ENCODE assay signal across 1 cellular context in the genomic region with DNA sequence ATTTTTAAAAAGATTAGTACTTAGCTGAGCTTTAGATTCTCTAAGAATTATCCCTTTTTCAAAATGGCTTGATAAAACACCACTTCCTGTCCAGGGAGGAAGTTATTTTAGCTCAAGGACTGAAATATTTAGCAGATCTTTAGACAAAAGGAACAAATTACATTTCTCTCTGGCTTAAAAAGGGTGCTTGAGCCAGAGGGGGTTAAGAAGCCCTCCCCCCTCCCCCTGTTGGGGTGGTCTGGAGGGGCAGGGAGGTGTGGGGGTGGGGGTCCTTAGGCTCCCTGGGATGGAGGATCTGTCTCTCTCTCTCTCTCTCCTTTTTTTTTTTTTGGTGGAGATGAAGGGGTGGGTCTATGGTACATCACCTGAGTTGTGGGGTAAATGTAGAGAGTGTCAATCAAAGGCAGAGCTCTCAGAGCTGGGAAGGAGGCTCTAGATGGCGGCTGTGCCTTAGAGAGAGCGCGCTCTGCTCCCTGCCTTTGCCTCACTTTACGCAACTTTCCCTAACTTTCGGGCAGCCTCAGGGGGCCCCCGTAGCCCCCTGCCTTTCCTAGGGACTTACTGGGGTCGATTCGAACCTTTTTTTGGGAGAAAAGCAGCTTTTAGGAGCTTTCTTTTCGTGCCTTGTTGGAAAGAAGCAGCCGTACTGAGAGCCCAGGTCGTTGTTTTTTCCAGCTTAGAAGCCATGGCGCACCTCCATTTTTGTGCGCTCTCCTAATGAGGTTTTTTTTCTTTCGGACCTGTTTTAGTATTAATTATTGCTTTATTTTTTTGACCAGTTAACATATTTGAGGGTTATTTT.
TF ChIP-seq lines count a peak whose summit lies in the region.

Gene CHD2 (plus strand): TSS at position 415 of the 802 bp plus-strand sequence. CDS start 914 bp downstream, outside the sequence.

TF ChIP-seq in HepG2, 621 proteins besides CTCF, POLR2A, EP300 and RAD21 (continued from another document and continues in another):
- TF ChIP-seq DDIT3 (CRISPR knock-in tag; IDR thresholded peaks at IDR 0.05) (no peak), ZNF678 (CRISPR knock-in tag; IDR thresholded peaks at IDR 0.05) (no peak), FOXO1 (CRISPR knock-in tag; IDR thresholded peaks at IDR 0.05) (no peak), GRHL1 (CRISPR knock-in tag; conservative IDR thresholded peaks at IDR 0.05) (no peak), DR1 (CRISPR knock-in tag; IDR thresholded peaks at IDR 0.05) (no peak), SNRNP70 (IDR thresholded peaks at IDR 0.05; ENCODE audit: low read depth, low read length) (no peak), NR2C2 (CRISPR knock-in tag; IDR thresholded peaks at IDR 0.05; ENCODE audit: borderline replicate concordance) (no peak), ONECUT2 (CRISPR knock-in tag; IDR thresholded peaks at IDR 0.05) (no peak), ZNF629 (CRISPR knock-in tag; conservative IDR thresholded peaks at IDR 0.05) (no peak), CREB1 (IDR thresholded peaks at IDR 0.05) (no peak), CREB1 (CRISPR knock-in tag; IDR thresholded peaks at IDR 0.05) (no peak; the same call in 1 of the 2 replicates), SNAPC4 (CRISPR knock-in tag; IDR thresholded peaks at IDR 0.05) (no peak), MAF1 (CRISPR knock-in tag; IDR thresholded peaks at IDR 0.05; ENCODE audit: borderline replicate concordance) (no peak), ZBTB46 (CRISPR knock-in tag; IDR thresholded peaks at IDR 0.05; ENCODE audit: borderline replicate concordance) (no peak), ATF3 (CRISPR knock-in tag; IDR thresholded peaks at IDR 0.05) (no peak), SALL2 (CRISPR knock-in tag; IDR thresholded peaks at IDR 0.05) (no peak), NFE2L2 (IDR thresholded peaks at IDR 0.05; ENCODE audit: low read length) (no peak), DBP (CRISPR knock-in tag; IDR thresholded peaks at IDR 0.05; ENCODE audit: not compliant biosample characterization) (no peak), LCORL (IDR thresholded peaks at IDR 0.05) (no peak), LCORL (CRISPR knock-in tag; IDR thresholded peaks at IDR 0.05) (peak; percentile 48; the same call in 1 of the 2 replicates), ZNF256 (CRISPR knock-in tag; conservative IDR thresholded peaks at IDR 0.05) (no peak), ZNF180 (CRISPR knock-in tag; IDR thresholded peaks at IDR 0.05; ENCODE audit: borderline replicate concordance, low read depth) (no peak), ELF3 (CRISPR knock-in tag; IDR thresholded peaks at IDR 0.05) (peak; percentile 47), ZBTB42 (CRISPR knock-in tag; IDR thresholded peaks at IDR 0.05) (no peak), ZNF607 (CRISPR knock-in tag; IDR thresholded peaks at IDR 0.05; ENCODE audit: borderline replicate concordance) (no peak), RBM22 (optimal IDR thresholded peaks at IDR 0.05; ENCODE audit: low read length) (peak; percentile 99), SMARCC2 (IDR thresholded peaks at IDR 0.05) (no peak), ZNF160 (CRISPR knock-in tag; IDR thresholded peaks at IDR 0.05) (no peak), ZBTB1 (CRISPR knock-in tag; IDR thresholded peaks at IDR 0.05; ENCODE audit: borderline replicate concordance) (no peak)
- TF ChIP-seq, protein P1, sequence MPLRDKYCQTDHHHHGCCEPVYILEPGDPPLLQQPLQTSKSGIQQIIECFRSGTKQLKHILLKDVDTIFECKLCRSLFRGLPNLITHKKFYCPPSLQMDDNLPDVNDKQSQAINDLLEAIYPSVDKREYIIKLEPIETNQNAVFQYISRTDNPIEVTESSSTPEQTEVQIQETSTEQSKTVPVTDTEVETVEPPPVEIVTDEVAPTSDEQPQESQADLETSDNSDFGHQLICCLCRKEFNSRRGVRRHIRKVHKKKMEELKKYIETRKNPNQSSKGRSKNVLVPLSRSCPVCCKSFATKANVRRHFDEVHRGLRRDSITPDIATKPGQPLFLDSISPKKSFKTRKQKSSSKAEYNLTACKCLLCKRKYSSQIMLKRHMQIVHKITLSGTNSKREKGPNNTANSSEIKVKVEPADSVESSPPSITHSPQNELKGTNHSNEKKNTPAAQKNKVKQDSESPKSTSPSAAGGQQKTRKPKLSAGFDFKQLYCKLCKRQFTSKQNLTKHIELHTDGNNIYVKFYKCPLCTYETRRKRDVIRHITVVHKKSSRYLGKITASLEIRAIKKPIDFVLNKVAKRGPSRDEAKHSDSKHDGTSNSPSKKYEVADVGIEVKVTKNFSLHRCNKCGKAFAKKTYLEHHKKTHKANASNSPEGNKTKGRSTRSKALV (CRISPR knock-in tag; IDR thresholded peaks at IDR 0.05) = 0 out of 2 replicates have a peak, but pooled peaks have one; percentile 23
- TF ChIP-seq, protein P2, sequence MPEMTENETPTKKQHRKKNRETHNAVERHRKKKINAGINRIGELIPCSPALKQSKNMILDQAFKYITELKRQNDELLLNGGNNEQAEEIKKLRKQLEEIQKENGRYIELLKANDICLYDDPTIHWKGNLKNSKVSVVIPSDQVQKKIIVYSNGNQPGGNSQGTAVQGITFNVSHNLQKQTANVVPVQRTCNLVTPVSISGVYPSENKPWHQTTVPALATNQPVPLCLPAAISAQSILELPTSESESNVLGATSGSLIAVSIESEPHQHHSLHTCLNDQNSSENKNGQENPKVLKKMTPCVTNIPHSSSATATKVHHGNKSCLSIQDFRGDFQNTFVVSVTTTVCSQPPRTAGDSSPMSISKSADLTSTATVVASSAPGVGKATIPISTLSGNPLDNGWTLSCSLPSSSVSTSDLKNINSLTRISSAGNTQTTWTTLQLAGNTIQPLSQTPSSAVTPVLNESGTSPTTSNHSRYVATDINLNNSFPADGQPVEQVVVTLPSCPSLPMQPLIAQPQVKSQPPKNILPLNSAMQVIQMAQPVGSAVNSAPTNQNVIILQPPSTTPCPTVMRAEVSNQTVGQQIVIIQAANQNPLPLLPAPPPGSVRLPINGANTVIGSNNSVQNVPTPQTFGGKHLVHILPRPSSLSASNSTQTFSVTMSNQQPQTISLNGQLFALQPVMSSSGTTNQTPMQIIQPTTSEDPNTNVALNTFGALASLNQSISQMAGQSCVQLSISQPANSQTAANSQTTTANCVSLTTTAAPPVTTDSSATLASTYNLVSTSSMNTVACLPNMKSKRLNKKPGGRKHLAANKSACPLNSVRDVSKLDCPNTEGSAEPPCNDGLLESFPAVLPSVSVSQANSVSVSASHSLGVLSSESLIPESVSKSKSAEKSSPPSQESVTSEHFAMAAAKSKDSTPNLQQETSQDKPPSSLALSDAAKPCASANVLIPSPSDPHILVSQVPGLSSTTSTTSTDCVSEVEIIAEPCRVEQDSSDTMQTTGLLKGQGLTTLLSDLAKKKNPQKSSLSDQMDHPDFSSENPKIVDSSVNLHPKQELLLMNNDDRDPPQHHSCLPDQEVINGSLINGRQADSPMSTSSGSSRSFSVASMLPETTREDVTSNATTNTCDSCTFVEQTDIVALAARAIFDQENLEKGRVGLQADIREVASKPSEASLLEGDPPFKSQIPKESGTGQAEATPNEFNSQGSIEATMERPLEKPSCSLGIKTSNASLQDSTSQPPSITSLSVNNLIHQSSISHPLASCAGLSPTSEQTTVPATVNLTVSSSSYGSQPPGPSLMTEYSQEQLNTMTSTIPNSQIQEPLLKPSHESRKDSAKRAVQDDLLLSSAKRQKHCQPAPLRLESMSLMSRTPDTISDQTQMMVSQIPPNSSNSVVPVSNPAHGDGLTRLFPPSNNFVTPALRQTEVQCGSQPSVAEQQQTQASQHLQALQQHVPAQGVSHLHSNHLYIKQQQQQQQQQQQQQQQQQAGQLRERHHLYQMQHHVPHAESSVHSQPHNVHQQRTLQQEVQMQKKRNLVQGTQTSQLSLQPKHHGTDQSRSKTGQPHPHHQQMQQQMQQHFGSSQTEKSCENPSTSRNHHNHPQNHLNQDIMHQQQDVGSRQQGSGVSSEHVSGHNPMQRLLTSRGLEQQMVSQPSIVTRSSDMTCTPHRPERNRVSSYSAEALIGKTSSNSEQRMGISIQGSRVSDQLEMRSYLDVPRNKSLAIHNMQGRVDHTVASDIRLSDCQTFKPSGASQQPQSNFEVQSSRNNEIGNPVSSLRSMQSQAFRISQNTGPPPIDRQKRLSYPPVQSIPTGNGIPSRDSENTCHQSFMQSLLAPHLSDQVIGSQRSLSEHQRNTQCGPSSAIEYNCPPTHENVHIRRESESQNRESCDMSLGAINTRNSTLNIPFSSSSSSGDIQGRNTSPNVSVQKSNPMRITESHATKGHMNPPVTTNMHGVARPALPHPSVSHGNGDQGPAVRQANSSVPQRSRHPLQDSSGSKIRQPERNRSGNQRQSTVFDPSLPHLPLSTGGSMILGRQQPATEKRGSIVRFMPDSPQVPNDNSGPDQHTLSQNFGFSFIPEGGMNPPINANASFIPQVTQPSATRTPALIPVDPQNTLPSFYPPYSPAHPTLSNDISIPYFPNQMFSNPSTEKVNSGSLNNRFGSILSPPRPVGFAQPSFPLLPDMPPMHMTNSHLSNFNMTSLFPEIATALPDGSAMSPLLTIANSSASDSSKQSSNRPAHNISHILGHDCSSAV (CRISPR knock-in tag; IDR thresholded peaks at IDR 0.05; ENCODE audit: borderline replicate concordance) = no peak
- TF ChIP-seq, protein P3, sequence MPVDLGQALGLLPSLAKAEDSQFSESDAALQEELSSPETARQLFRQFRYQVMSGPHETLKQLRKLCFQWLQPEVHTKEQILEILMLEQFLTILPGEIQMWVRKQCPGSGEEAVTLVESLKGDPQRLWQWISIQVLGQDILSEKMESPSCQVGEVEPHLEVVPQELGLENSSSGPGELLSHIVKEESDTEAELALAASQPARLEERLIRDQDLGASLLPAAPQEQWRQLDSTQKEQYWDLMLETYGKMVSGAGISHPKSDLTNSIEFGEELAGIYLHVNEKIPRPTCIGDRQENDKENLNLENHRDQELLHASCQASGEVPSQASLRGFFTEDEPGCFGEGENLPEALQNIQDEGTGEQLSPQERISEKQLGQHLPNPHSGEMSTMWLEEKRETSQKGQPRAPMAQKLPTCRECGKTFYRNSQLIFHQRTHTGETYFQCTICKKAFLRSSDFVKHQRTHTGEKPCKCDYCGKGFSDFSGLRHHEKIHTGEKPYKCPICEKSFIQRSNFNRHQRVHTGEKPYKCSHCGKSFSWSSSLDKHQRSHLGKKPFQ (CRISPR knock-in tag; IDR thresholded peaks at IDR 0.05; ENCODE audit: insufficient replicate concordance) = no peak
